8 cellular contexts compared by ENCODE assay signal in the genomic region with DNA sequence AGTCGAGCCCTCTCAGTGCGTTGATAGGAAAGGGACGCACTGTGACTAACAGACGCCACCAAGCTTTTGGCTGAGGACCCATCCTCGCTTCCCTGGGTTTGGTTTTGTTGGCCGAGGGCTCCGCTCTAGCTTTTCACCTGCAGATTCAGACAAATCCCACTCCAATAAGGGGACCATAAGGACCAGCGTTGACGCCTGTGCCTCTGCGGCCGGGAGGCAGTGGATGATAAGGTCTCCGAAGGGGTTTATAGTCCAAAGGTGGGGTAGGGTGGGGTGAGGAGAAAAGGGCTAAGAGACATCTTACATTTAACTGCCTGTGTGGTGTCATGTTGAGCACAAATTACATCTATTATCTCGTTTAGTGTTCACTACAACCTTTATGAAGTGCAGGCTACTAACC. TPM values are rescaled to one million over a fixed set of nuclear protein-coding genes. Genes with fewer than 3 reads are reported as not detected.
DNase-seq lines count a peak whose midpoint lies in the region; ATAC-seq and TF ChIP-seq lines count a peak whose summit lies in the region.

No MANE protein-coding gene starts in this region.

- H3K27me3 ChIP-seq in AG04450 (ENCODE audit: control insufficient read depth, insufficient read depth, low read length) (no peaks in the 10 kb centered on the region), muscle layer of duodenum (ENCODE audit: low read depth, low read length) (no peaks in the 10 kb centered on the region)

- H3K27ac Mint-ChIP-seq in chondrocyte (ENCODE audit: unreplicated experiment) = peak overlapping the region; percentile 59

- TF ChIP-seq CTCF in AG04450 (IDR thresholded peaks at IDR 0.05; ENCODE audit: low read depth, low read length) = no peak
- no peak for TF ChIP-seq CTCF in chondrocyte (IDR thresholded peaks at IDR 0.05)

- CTCF ChIA-PET in AG04450 (lab: Charles Lee) = no interaction called here

- DNase-seq in AG04450 (ENCODE audit: low read depth, low spot score) = no peak
- DNase-seq in Jurkat, Clone E6-1 (ENCODE audit: low read depth, low spot score) = no peak
- DNase-seq in chondrocyte (ENCODE audit: low spot score) = no peak
- no peak for DNase-seq in NCI-H2171 treated with DMSO at 0.1 percent for 48 hours (lab: John Stamatoyannopoulos, UW)
- DNase-seq in inferior parietal cortex (ENCODE audit: extremely low spot score) = no peak

- H3K27ac ChIP-seq in AG04450 (ENCODE audit: low read depth, low read length) (no peak overlapping the region), muscle layer of duodenum (ENCODE audit: low read length) (peak overlapping the region; percentile 69)

- no peak for ATAC-seq in HG03159 (IDR thresholded peaks at IDR 0.05; ENCODE audit: unreplicated experiment)
- ATAC-seq in GM18858 (IDR thresholded peaks at IDR 0.05; ENCODE audit: unreplicated experiment) = no peak

- H3K4me1 ChIP-seq in muscle layer of duodenum (ENCODE audit: control insufficient read depth in 1 of 2, insufficient read depth in 2 of 2, low read length in 2 of 2) = peaks cover 5 to 25% of the 10 kb centered on the region in 2 donors

- H3K9me3 Mint-ChIP-seq in chondrocyte (ENCODE audit: low read depth) = no peaks in the 10 kb centered on the region

- peaks cover 45% of the 10 kb centered on the region for H3K4me1 Mint-ChIP-seq in chondrocyte (ENCODE audit: low read depth)

- H3K4me3 Mint-ChIP-seq in chondrocyte (ENCODE audit: unreplicated experiment) = peak overlapping the region; percentile 96

- H3K4me3 ChIP-seq in AG04450 (ENCODE audit: low read depth, low read length) (peak overlapping the region; percentile 94), muscle layer of duodenum (ENCODE audit: low read depth in 1 of 2, low read length in 2 of 2) (peak overlapping the region; percentile 88 to 95)
- peak overlapping the region; percentile 90 for H3K4me3 ChIP-seq in Jurkat, Clone E6-1 (ENCODE audit: low read length)

- POLR2A ChIA-PET in AG04450 (lab: Yijun Ruan, JAX) = no interaction called here

- no peaks in the 10 kb centered on the region for H3K36me3 Mint-ChIP-seq in chondrocyte (ENCODE audit: low read depth)

- no peaks in the 10 kb centered on the region for H3K27me3 Mint-ChIP-seq in chondrocyte (ENCODE audit: low read depth)

- H3K9me3 ChIP-seq in AG04450 (ENCODE audit: control insufficient read depth, insufficient read depth, low read length) = no peaks in the 10 kb centered on the region; the same call in 1 of the 2 replicates
- H3K9me3 ChIP-seq in muscle layer of duodenum (ENCODE audit: control insufficient read depth in 1 of 2, low read length in 2 of 2) = no peaks in the 10 kb centered on the region

- no peaks in the 10 kb centered on the region for H3K36me3 ChIP-seq in muscle layer of duodenum (ENCODE audit: control insufficient read depth in 1 of 2, insufficient read depth in 2 of 2, low read length in 2 of 2)

RNA-seq across cellular contexts. Expression of a gene that starts 0.8 kb away (rescaled TPM):
- polyA plus RNA-seq in AG04450 (2011; rRNA removed) = 6.6 and 7.7 TPM in 2 replicates
- polyA minus RNA-seq in AG04450 (2011; rRNA and poly(A)+ RNA removed) = 5.5 and 7.5 TPM in 2 replicates
- polyA plus RNA-seq in Jurkat, Clone E6-1 (2012; ENCODE audit: insufficient read depth, insufficient read length) = 22.4 TPM
- total RNA-seq in chondrocyte = 16.0 to 17.8 TPM (median 17.4 TPM) in 3 replicates

RNA-seq across cellular contexts. Expression of a gene that starts 3.2 kb away (rescaled TPM):
- polyA plus RNA-seq in AG04450 (2011; rRNA removed) = 33.6 and 35.3 TPM in 2 replicates
- polyA minus RNA-seq in AG04450 (2011; rRNA and poly(A)+ RNA removed) = 27.2 and 30.3 TPM in 2 replicates
- polyA plus RNA-seq in Jurkat, Clone E6-1 (2012; ENCODE audit: insufficient read depth, insufficient read length) = 50.4 TPM
- 32.5 to 35.8 TPM (median 33.7 TPM) in 3 replicates for total RNA-seq in chondrocyte

RNA-seq across cellular contexts. Expression of a gene that starts 25.7 kb away (rescaled TPM):
- polyA plus RNA-seq in AG04450 (2011; rRNA removed) = not detected in 2 replicates
- polyA minus RNA-seq in AG04450 (2011; rRNA and poly(A)+ RNA removed) = not detected in 2 replicates
- polyA plus RNA-seq in Jurkat, Clone E6-1 (2012; ENCODE audit: insufficient read depth, insufficient read length) = not detected
- total RNA-seq in chondrocyte = 0.65 TPM in 1 of 3 replicates, not detected in the others

RNA-seq across cellular contexts. Expression of a gene that starts 45.3 kb away (rescaled TPM):
- polyA plus RNA-seq in AG04450 (2011; rRNA removed) = 10.5 and 11.4 TPM in 2 replicates
- 3.0 and 3.7 TPM in 2 replicates for polyA minus RNA-seq in AG04450 (2011; rRNA and poly(A)+ RNA removed)
- polyA plus RNA-seq in Jurkat, Clone E6-1 (2012; ENCODE audit: insufficient read depth, insufficient read length) = 71.2 TPM
- total RNA-seq in chondrocyte = 11.3 to 18.7 TPM (median 12.9 TPM) in 3 replicates
